ENCODE assay signal across 18 cellular contexts in genomic region chr5:98722188-98722587, GRCh38. TPM values are rescaled to one million over a fixed set of nuclear protein-coding genes. Genes with fewer than 3 reads are reported as not detected.
A peak's percentile ranks its signal among the peaks of the same experiment; 100 is the strongest.
DNase-seq lines count a peak whose midpoint lies in the region; ATAC-seq, FAIRE-seq and TF ChIP-seq lines count a peak whose summit lies in the region.
"Had no signal": no experiment of that assay in that cellular context is flagged by ENCODE, and none has a peak within 500 bp of the region (broad histone marks: within the 10 kb centered on the region; RNA-seq: fewer than 3 reads in every experiment).

No MANE protein-coding gene starts in this region.

- peak; percentile 38 for FAIRE-seq in islet of Langerhans (lab: Jason Lieb, UNC)
- FAIRE-seq: HTR-8/SVneo had no signal

- no peaks in the 10 kb centered on the region for H3K36me3 ChIP-seq in H7 (replicated peaks; ENCODE audit: control insufficient read depth, insufficient read depth, low read length)
- H3K36me3 ChIP-seq: HAP-1, SJCRH30 had no signal

- H3K4me3 ChIP-seq in astrocyte of the spinal cord (ENCODE audit: low read depth, low read length) = no peak overlapping the region
- no peak overlapping the region for H3K4me3 ChIP-seq in H7 (ENCODE audit: insufficient read depth, low read depth, low read length)
- H3K4me3 ChIP-seq: HAP-1, SJCRH30 had no signal

- H3K27me3 ChIP-seq in H7 (ENCODE audit: control insufficient read depth, insufficient read depth, low read length) = no peaks in the 10 kb centered on the region
- H3K27me3 ChIP-seq: SJCRH30 had no signal

- no peak for ATAC-seq in activated CD4-positive, CD25-positive, alpha-beta regulatory T cell treated with anti-CD3 and anti-CD28 coated beads, Interleukin-2, amount 50 U/mL, for 24 hours

- no peak for TF ChIP-seq CTCF in astrocyte of the spinal cord (IDR thresholded peaks at IDR 0.05; ENCODE audit: low read depth, low read length)

- in situ Hi-C loops in astrocyte of the spinal cord (cut with HindIII; ENCODE audit: low sequenced_read_pairs) = no loop called here

- DNase-seq in LHCN-M2 (ENCODE audit: low read depth) (peak; percentile 26), astrocyte of the spinal cord (ENCODE audit: low read depth, low spot score) (peak; percentile 9), NCI-H226 (no peak), H7 (no peak)
- DNase-seq in stimulated activated CD4-positive, alpha-beta T cell treated with anti-CD3 and anti-CD28 coated beads, Interleukin-2, amount 100 ng/mL, for 48 hours = no peak
- DNase-seq: ACHN; C1 segment of cervical spinal cord; CD8-positive, alpha-beta memory T cell; DMS79 treated with DMSO at 0.1 percent for 48 hours; Karpas-422; NCI-H1092 treated with DMSO at 0.1 percent for 48 hours; NCI-H510A; NCI-H82; SJCRH30 had no signal

RNA-seq across cellular contexts. Expression of gene RGMB, which starts 51.3 kb away (rescaled TPM):
- 105 and 117 TPM in 2 replicates for total RNA-seq in LHCN-M2 (2014; rRNA removed)
- 82.0 TPM for polyA plus RNA-seq in LHCN-M2 (2012)
- 31.8 and 37.0 TPM in 2 replicates for total RNA-seq in H7 (2014; rRNA removed; shearing (Covaris generic))

Comparison
In these comparisons a context has a peak if more than half of its experiments do, and no peak if none do; other contexts are left out.
1. DNase-seq: peak in LHCN-M2 (single experiment) and astrocyte of the spinal cord (single experiment); none in NCI-H226 (single experiment), stimulated activated CD4-positive, alpha-beta T cell treated with anti-CD3 and anti-CD28 coated beads, Interleukin-2, amount 100 ng/mL, for 48 hours (0 of 2) and H7 (single experiment).